ENCODE assay signal across 15 cellular contexts in the genomic region with DNA sequence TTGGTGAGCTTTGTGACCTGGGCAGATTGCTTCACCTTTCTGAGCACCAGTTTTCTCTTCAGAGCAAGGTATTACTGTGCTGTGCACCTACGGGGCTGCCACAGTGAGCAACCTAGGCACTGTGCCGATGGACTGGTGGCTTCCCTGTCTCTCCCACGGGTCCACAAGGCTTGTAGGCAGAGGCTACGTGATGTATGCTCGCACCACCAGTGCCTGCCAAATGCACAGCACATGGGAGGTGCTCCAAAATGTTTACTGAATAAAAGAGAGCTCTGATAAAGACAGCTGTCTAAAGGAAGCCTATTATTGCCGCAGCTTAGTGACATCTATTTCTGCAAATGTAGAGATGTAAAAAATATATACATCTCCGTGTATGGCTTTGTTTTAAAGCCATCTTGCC.
DNase-seq lines count a peak whose midpoint lies in the region; ATAC-seq, FAIRE-seq and TF ChIP-seq lines count a peak whose summit lies in the region.
"Had no signal": no experiment of that assay in that cellular context is flagged by ENCODE, and none has a peak within 500 bp of the region (broad histone marks: within the 10 kb centered on the region; RNA-seq: fewer than 3 reads in every experiment).

No MANE protein-coding gene starts in this region.

- no peak for ATAC-seq in GM18511 (IDR thresholded peaks at IDR 0.05; ENCODE audit: unreplicated experiment)
- ATAC-seq: activated CD8-positive, alpha-beta T cell treated with anti-CD3 and anti-CD28 coated beads for 36 hours; GM12878 had no signal

- H3K4me3 ChIP-seq in bronchial epithelial cell (ENCODE audit: low read depth, low read length): no peak overlapping the region
- H3K4me3 ChIP-seq: GM12878, MG63, SK-N-MC, thyroid gland had no signal

- no peak for TF ChIP-seq CTCF in bronchial epithelial cell (IDR thresholded peaks at IDR 0.05; ENCODE audit: insufficient read depth, low read length, severe bottlenecking)

- no peaks in the 10 kb centered on the region for H3K27me3 ChIP-seq in bronchial epithelial cell (ENCODE audit: control insufficient read depth, insufficient read depth, low read length)
- H3K27me3 ChIP-seq: MG63, thyroid gland had no signal

- peak; percentile 71 for DNase-seq in NCI-H1105 (lab: John Stamatoyannopoulos, UW)
- peak; percentile 18 for DNase-seq in NCI-H2107 (lab: John Stamatoyannopoulos, UW)
- no peak for DNase-seq in bronchial epithelial cell (ENCODE audit: low read depth)
- DNase-seq in posterior cingulate gyrus: peak in 8 of 10 donors; percentile 30 to 92 (median 56)
- no peak for DNase-seq in DMS114 treated with DMSO at 0.1 percent for 48 hours (lab: John Stamatoyannopoulos, UW; ENCODE audit: unreplicated experiment)
- no peak for DNase-seq in posterior vena cava (ENCODE audit: low spot score)
- DNase-seq: activated CD8-positive, alpha-beta T cell treated with anti-CD3 and anti-CD28 coated beads for 36 hours; amniotic stem cell; cortex of kidney; MG63; thyroid gland had no signal

- intact Hi-C loops in posterior cingulate gyrus (cut with DNase I): loop anchor here (5.0 kb wide), 1 partner anchor 139 kb away; the partner anchor contains the start of gene CDK5R1
- intact Hi-C loops in posterior vena cava (cut with DNase I): no loop called here

- H3K36me3 ChIP-seq in bronchial epithelial cell (ENCODE audit: control insufficient read depth, insufficient read depth, low read length): no peaks in the 10 kb centered on the region
- H3K36me3 ChIP-seq: MG63, thyroid gland had no signal

- FAIRE-seq in bronchial epithelial cell (lab: Jason Lieb, UNC): peak; percentile 52
- FAIRE-seq: GM12878, TTC549 had no signal

Comparison
In these comparisons a context has a peak if more than half of its experiments do, and no peak if none do; other contexts are left out.
1. DNase-seq: peak in NCI-H1105 (single experiment), NCI-H2107 (single experiment) and posterior cingulate gyrus (8 of 10); none in bronchial epithelial cell (single experiment), DMS114 treated with DMSO at 0.1 percent for 48 hours (single experiment) and posterior vena cava (single experiment).